Comparison of ENCODE assay signal across 31 cellular contexts in the genomic region with DNA sequence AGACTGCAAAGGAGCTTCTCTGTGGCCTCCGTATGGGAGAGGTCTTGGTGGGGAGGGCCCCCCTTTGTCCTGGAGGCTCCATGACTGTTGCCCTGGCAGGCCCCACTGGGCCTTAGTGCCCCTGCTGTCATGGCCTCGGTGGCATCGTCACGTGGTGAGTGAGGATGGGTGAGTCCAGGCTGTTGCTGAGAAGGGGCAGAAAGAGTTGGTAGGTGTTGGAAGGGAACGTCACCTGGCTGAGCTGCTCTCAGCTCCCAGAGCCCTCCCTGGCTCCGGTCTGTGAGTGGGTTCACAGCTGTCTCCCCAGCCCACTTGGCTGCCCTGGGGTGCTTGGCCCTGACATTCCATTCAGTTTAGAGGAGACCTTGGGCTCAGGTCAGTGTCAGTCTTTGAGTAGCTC. TPM values are rescaled to one million over a fixed set of nuclear protein-coding genes. Genes with fewer than 3 reads are reported as not detected.
"Had no signal": no experiment of that assay in that cellular context is flagged by ENCODE, and none has a peak within 500 bp of the region (broad histone marks: within the 10 kb centered on the region; RNA-seq: fewer than 3 reads in every experiment).

No MANE protein-coding gene starts in this region.

- H3K27me3 ChIP-seq: heart left ventricle, right atrium auricular region, right lobe of liver, stomach, testis, thyroid gland, transverse colon, upper lobe of left lung, vagina had no signal

- H3K4me3 ChIP-seq: heart left ventricle, lower lobe of right lung, right atrium auricular region, right lobe of liver, smooth muscle cell, stomach, testis, thyroid gland, transverse colon, upper lobe of left lung, vagina had no signal

- ATAC-seq: heart left ventricle; left cardiac atrium; left lobe of liver; lower lobe of right lung; right lobe of liver; stimulated activated naive B cell treated with anti-CD40 and anti-IgM and Interleukin-4, amounts not matched to agents 10 μg/mL and 1 μg/mL and 100 μg/mL, for 72 hours; stimulated activated naive CD8-positive, alpha-beta T cell treated with anti-CD3 and anti-CD28 coated beads, Interleukin-15, Interleukin-2, amounts not matched to agents 100 U/mL and 50 U/mL, for 24 hours had no signal

- H3K9me3 ChIP-seq: heart left ventricle, lower lobe of right lung, right atrium auricular region, right lobe of liver, stomach, testis, thyroid gland, transverse colon, upper lobe of left lung, vagina had no signal

- DNase-seq: heart left ventricle; hypothalamus; immature natural killer cell; kidney glomerular epithelial cell; left cardiac atrium; lower lobe of right lung; mammary epithelial cell; mesenchymal stem cell; naive B cell; nucleus accumbens; stimulated activated CD4-positive, alpha-beta T cell treated with anti-CD3 and anti-CD28 coated beads, Interleukin-12 subunit alpha, Interleukin-12 subunit beta, amount 100 ng/mL, for 4 hours; stimulated activated CD4-positive, alpha-beta T cell treated with anti-CD3 and anti-CD28 coated beads, Interleukin-15, amount 100 ng/mL, for 24 hours; stimulated activated CD4-positive, alpha-beta T cell treated with anti-CD3 and anti-CD28 coated beads, Interleukin-2, amount 100 ng/mL, for 24 hours; stimulated activated CD4-positive, alpha-beta T cell treated with anti-CD3 and anti-CD28 coated beads, Interleukin-4, amount 100 ng/mL, for 1 hour; stimulated activated naive B cell treated with anti-CD40 and anti-IgM and Interleukin-4, amounts not matched to agents 10 μg/mL and 1 μg/mL and 100 μg/mL, for 72 hours; stimulated activated naive CD8-positive, alpha-beta T cell treated with anti-CD3 and anti-CD28 coated beads, Interleukin-15, Interleukin-2, amounts not matched to agents 100 U/mL and 50 U/mL, for 24 hours; stomach; testis; thyroid gland; transverse colon; upper lobe of left lung had no signal

- FAIRE-seq: islet of Langerhans had no signal

- H3K27ac ChIP-seq: heart left ventricle, lower lobe of right lung, parathyroid adenoma, right atrium auricular region, right lobe of liver, stomach, testis, thyroid gland, transverse colon, upper lobe of left lung, vagina had no signal

- H3K9ac ChIP-seq: parathyroid adenoma had no signal

- H3K4me1 ChIP-seq: heart left ventricle, lower lobe of right lung, parathyroid adenoma, right lobe of liver, stomach, testis, thyroid gland, transverse colon, vagina had no signal

RNA-seq across cellular contexts. Expression of gene SFRP5, which starts 16.1 kb away (rescaled TPM):
- total RNA-seq: mammary epithelial cell, neural crest cell, osteocyte, pulmonary artery endothelial cell, smooth muscle cell had no signal
- polyA plus RNA-seq: immature natural killer cell, mammary epithelial cell had no signal
